In the genomic region with DNA sequence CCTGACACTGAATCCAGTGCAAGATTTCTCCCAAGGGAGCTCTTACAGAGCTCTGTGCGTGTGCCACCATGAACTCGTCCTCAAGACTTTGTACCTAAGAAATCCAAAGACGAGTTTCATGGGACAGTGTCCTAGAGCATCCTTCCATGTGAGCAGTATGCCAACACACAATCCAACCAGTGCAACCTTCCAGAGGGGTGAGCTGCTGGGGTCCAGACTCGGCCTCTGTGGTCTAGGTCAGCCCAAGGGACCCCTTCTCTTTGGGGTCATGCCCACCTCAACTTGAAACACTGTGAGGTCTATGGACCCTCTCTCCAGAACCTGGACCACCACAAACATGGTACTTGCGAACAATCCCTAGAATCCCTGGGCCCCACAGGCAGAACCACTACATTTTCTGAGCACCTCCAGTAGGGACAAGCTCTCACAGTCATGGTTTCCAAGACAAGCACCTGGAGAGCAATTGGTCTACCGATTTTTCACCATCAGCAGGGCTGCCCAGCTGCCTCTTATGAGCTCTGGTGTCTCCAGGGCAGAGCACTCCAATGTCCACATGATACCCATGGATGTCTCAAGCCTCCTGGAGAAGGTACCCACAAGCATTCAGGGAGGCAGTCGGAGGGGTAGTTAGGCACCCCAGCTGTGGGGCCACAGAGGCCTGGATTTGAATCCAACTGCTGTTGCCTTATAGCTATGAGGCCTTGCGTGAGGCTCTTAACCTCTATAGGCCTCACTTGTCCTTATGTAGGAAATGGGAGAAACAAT, we compare ENCODE assay signal across 15 cellular contexts. TPM values are rescaled to one million over a fixed set of nuclear protein-coding genes. Genes with fewer than 3 reads are reported as not detected.
DNase-seq lines count a peak whose midpoint lies in the region; ATAC-seq and TF ChIP-seq lines count a peak whose summit lies in the region.
"Had no signal": no experiment of that assay in that cellular context is flagged by ENCODE, and none has a peak within 500 bp of the region (broad histone marks: within the 10 kb centered on the region; RNA-seq: fewer than 3 reads in every experiment).

No MANE protein-coding gene starts in this region.

- H3K36me3 Mint-ChIP-seq in endothelial cell (ENCODE audit: low read depth, unreplicated experiment), result peaks cover 22% of the 10 kb centered on the region
- H3K36me3 Mint-ChIP-seq: naive B cell had no signal

- H3K27ac ChIP-seq in right cardiac atrium (ENCODE audit: low read length) (no peak overlapping the region), neuronal stem cell (replicated peaks; ENCODE audit: low read length) (no peak overlapping the region), transverse colon (peak overlapping the region in 3 of 4 donors; percentile 14 to 53 (median 27))

- no peak for ATAC-seq in right cardiac atrium
- no peak for ATAC-seq in HG03469 (IDR thresholded peaks at IDR 0.05; ENCODE audit: unreplicated experiment)
- ATAC-seq in GM21737 (IDR thresholded peaks at IDR 0.05; ENCODE audit: unreplicated experiment), result no peak

- no peak for TF ChIP-seq EP300 in transverse colon (IDR thresholded peaks at IDR 0.05; ENCODE audit: low read depth)

- H3K4me1 Mint-ChIP-seq in endothelial cell (ENCODE audit: unreplicated experiment), result peaks cover 85% of the 10 kb centered on the region

- H4K91ac ChIP-seq in neuronal stem cell (ENCODE audit: low read depth, low read length, poor library complexity), result no peak overlapping the region

- peak overlapping the region; percentile 31 for H3K4me3 Mint-ChIP-seq in endothelial cell (ENCODE audit: unreplicated experiment)
- H3K4me3 Mint-ChIP-seq: activated CD8-positive, alpha-beta T cell treated with anti-CD3 and anti-CD28 coated beads for 36 hours; naive B cell had no signal

- H3K4me2 ChIP-seq in neuronal stem cell (ENCODE audit: insufficient read depth, low read length, poor library complexity, severe bottlenecking), result no peak overlapping the region

- H2BK120ac ChIP-seq in neuronal stem cell (ENCODE audit: low read depth, low read length), result peak overlapping the region; percentile 4

- H3K27me3 ChIP-seq in right cardiac atrium (ENCODE audit: control insufficient read depth, insufficient read depth), result no peaks in the 10 kb centered on the region
- H3K27me3 ChIP-seq in neuronal stem cell (ENCODE audit: control insufficient read depth in 3 of 3, insufficient read depth in 3 of 3, low read depth in 1 of 3, low read length in 3 of 3), result peaks cover 0 to 65% (median 6%) of the 10 kb centered on the region in 3 experiments
- H3K27me3 ChIP-seq in transverse colon, result peaks cover 59% of the 10 kb centered on the region

- no peaks in the 10 kb centered on the region for H3K79me1 ChIP-seq in neuronal stem cell (ENCODE audit: low read depth, low read length)

- 93% methylated on average over 8 of the region's 8 CpGs for WGBS in right cardiac atrium
- WGBS in neuronal stem cell (ENCODE audit: extremely low coverage in 2 of 2, insufficient read length in 2 of 2, insufficient replicate concordance in 1 of 2), 2 donors, result no CpG with 5 or more reads among the region's 8 CpGs
- 60 to 88% methylated on average over 1 to 8 of the region's 8 CpGs for WGBS in transverse colon (ENCODE audit: low coverage in 1 of 2), 2 donors

- H3K36me3 ChIP-seq in neuronal stem cell (replicated peaks in 1 of 2; ENCODE audit: control insufficient read depth in 2 of 2, insufficient read depth in 2 of 2, low read length in 2 of 2), result no peaks in the 10 kb centered on the region
- H3K36me3 ChIP-seq in transverse colon, result no peaks in the 10 kb centered on the region

- peak; percentile 50 for DNase-seq in cardiac septum (ENCODE audit: low spot score)
- DNase-seq in right cardiac atrium, result no peak
- DNase-seq in endothelial cell (ENCODE audit: low spot score), result no peak
- DNase-seq in neuronal stem cell (ENCODE audit: low spot score), result no peak
- no peak for DNase-seq in transverse colon
- no peak for DNase-seq in hippocampal formation (lab: John Stamatoyannopoulos, UW)
- DNase-seq: central memory CD4-positive, alpha-beta T cell; Kasumi-1; naive B cell; NCI-H1105 treated with DMSO at 0.1 percent for 48 hours; stimulated activated naive CD4-positive, alpha-beta T cell had no signal

- peak overlapping the region; percentile 86 for H3K27ac Mint-ChIP-seq in endothelial cell (ENCODE audit: unreplicated experiment)
- H3K27ac Mint-ChIP-seq: activated CD8-positive, alpha-beta T cell treated with anti-CD3 and anti-CD28 coated beads for 36 hours; naive B cell; progenitor cell of endocrine pancreas had no signal

- intact Hi-C loops in cardiac septum (cut with DNase I) (loop anchor here (5.0 to 10.0 kb wide), 2 partner anchors 115 to 253 kb away; no protein-coding TSS in a partner anchor), right cardiac atrium (cut with DNase I) (loop anchor here in 3 of 4 donors (5.0 to 10.0 kb wide), 2 partner anchors 283 to 285 kb away; no protein-coding TSS in a partner anchor), transverse colon (cut with DNase I; ENCODE audit: low total_unique reads) (loop anchor here (10.0 kb wide), 1 partner anchor 283 kb away; no protein-coding TSS in a partner anchor)

- H4K8ac ChIP-seq in neuronal stem cell (ENCODE audit: low read depth, low read length), result no peak overlapping the region

- no peak overlapping the region for H3K4ac ChIP-seq in neuronal stem cell (ENCODE audit: low read length)

- H3K18ac ChIP-seq in neuronal stem cell (ENCODE audit: low read length), result no peak overlapping the region

- no peak overlapping the region for H2BK5ac ChIP-seq in neuronal stem cell (ENCODE audit: low read length)

- no peak overlapping the region for H3K14ac ChIP-seq in neuronal stem cell (ENCODE audit: low read length)

- peak overlapping the region; percentile 68 for H2BK15ac ChIP-seq in neuronal stem cell (ENCODE audit: low read length)

- H2BK12ac ChIP-seq in neuronal stem cell (ENCODE audit: low read length), result peak overlapping the region; percentile 8

- TF ChIP-seq CTCF in endothelial cell (IDR thresholded peaks at IDR 0.05; ENCODE audit: unreplicated experiment) (no peak), transverse colon (IDR thresholded peaks at IDR 0.05) (no peak)

- H3K9me3 ChIP-seq in right cardiac atrium (ENCODE audit: control insufficient read depth, low read length) (no peaks in the 10 kb centered on the region), neuronal stem cell (replicated peaks in 1 of 2; ENCODE audit: control insufficient read depth in 2 of 2, insufficient read depth in 1 of 2, low read depth in 1 of 2, low read length in 2 of 2) (no peaks in the 10 kb centered on the region), transverse colon (no peaks in the 10 kb centered on the region)

- no peak overlapping the region for H3K23ac ChIP-seq in neuronal stem cell (ENCODE audit: low read depth, low read length, poor library complexity)

- H3K4me1 ChIP-seq in right cardiac atrium (ENCODE audit: control insufficient read depth, insufficient read depth, low read length), result peaks cover 2% of the 10 kb centered on the region
- peaks cover 8 to 39% of the 10 kb centered on the region in 2 donors for H3K4me1 ChIP-seq in neuronal stem cell (ENCODE audit: control insufficient read depth in 2 of 2, insufficient read depth in 1 of 2, low read depth in 1 of 2, low read length in 2 of 2)
- no peaks in the 10 kb centered on the region for H3K4me1 ChIP-seq in transverse colon

- no peak overlapping the region for H2AK5ac ChIP-seq in neuronal stem cell (ENCODE audit: low read depth, low read length)

- H3K4me3 ChIP-seq in right cardiac atrium (ENCODE audit: low read length) (no peak overlapping the region), neuronal stem cell (ENCODE audit: low read length in 2 of 2) (no peak overlapping the region), transverse colon (no peak overlapping the region)

- peaks cover 24% of the 10 kb centered on the region for H3K27me3 Mint-ChIP-seq in endothelial cell (ENCODE audit: unreplicated experiment)

- H3K9ac ChIP-seq in neuronal stem cell (ENCODE audit: low read depth, low read length, poor library complexity), result peak overlapping the region; percentile 18

- H3K9me3 Mint-ChIP-seq in endothelial cell (ENCODE audit: unreplicated experiment), result no peaks in the 10 kb centered on the region
- H3K9me3 Mint-ChIP-seq: activated CD8-positive, alpha-beta T cell treated with anti-CD3 and anti-CD28 coated beads for 36 hours; naive B cell had no signal

- no peak overlapping the region for H2AFZ ChIP-seq in neuronal stem cell (ENCODE audit: low read length)

- in situ Hi-C loops in transverse colon (cut with MboI; ENCODE audit: low pct_ligation_motif_present in 1 of 4, low pct_unique_long_range_greater_than_20kb in 1 of 4, low sequenced_read_pairs in 3 of 4), result loop anchor here in 2 of 4 donors (25.0 kb wide), 1 partner anchor 295 kb away; no protein-coding TSS in a partner anchor

- TF ChIP-seq POLR2A in transverse colon (IDR thresholded peaks at IDR 0.05), result no peak

RNA-seq across cellular contexts. Expression of a gene that starts 7.7 kb away (rescaled TPM):
- 2.6 TPM for total RNA-seq in cardiac septum
- 1 to 10 TPM; 2.4 to 7.0 (median 3.3) TPM for total RNA-seq in right cardiac atrium
- 2.7 TPM for polyA plus RNA-seq in right cardiac atrium
- 275 TPM for total RNA-seq in endothelial cell (ENCODE audit: unreplicated experiment)
- 2.3 TPM for polyA plus RNA-seq in neuronal stem cell (2013, experiment 1 of 2)
- polyA plus RNA-seq in neuronal stem cell (2013, experiment 2 of 2), result 2.4 TPM
- 1 to 10 TPM in 2 of 4 donors, under 1 TPM in 2; 0.27 to 1.9 (median 0.76) TPM for total RNA-seq in transverse colon
- total RNA-seq: activated CD8-positive, alpha-beta T cell treated with anti-CD3 and anti-CD28 coated beads for 36 hours had no signal

Comparison
In these comparisons a context has a peak if more than half of its experiments do, and no peak if none do; other contexts are left out.
1. H3K27ac ChIP-seq: peak in transverse colon (3 of 4); none in right cardiac atrium (single experiment) and neuronal stem cell (single experiment).
2. RNA of a gene that starts 7.7 kb away (total RNA-seq): 275 TPM in endothelial cell (single experiment); 2.4 to 7.0 TPM in right cardiac atrium, 2.6 TPM in cardiac septum (single experiment) and 0.27 to 1.9 TPM in transverse colon; every median in the first group is over 10 times any median in the second.